Comparison of ENCODE assay signal across 20 cellular contexts in the genomic region with DNA sequence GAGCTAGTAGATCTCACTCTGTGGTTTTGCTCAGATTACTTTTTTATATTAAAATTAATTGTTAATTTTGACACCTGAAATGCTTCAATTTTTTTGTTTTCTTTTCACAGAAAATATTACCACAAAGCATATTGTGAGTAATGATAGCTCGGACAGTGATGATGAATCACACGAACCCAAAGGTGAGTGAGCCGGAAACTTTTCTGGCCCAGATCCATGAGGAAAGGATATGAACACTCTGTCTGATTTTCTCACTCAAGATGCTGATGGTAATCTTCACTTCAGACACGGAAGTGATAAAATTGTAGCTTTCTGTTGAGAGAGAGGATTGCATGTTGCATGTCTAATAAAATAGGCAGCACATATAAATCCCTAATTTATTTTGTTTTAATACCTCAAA.
DNase-seq lines count a peak whose midpoint lies in the region; ATAC-seq and TF ChIP-seq lines count a peak whose summit lies in the region.
"Had no signal": no experiment of that assay in that cellular context is flagged by ENCODE, and none has a peak within 500 bp of the region (broad histone marks: within the 10 kb centered on the region; RNA-seq: fewer than 3 reads in every experiment).

No MANE protein-coding gene starts in this region.

- H3K9me3 Mint-ChIP-seq in MCF 10A (ENCODE audit: unreplicated experiment), result peaks cover 8% of the 10 kb centered on the region
- no peaks in the 10 kb centered on the region for H3K9me3 Mint-ChIP-seq in activated T-helper 2 cell treated with anti-CD3 and anti-CD28 coated beads, Interferon-gamma antibody, Interleukin-2, Interleukin-4, amounts not matched to agents 10 μg/mL and 5 μg/mL and 100 μg/mL, durations not matched to agents 14 hours and 24 hours and 36 hours
- H3K9me3 Mint-ChIP-seq: activated CD4-positive, alpha-beta memory T cell treated with anti-CD3 and anti-CD28 coated beads for 36 hours; activated naive CD8-positive, alpha-beta T cell treated with anti-CD3 and anti-CD28 coated beads, Interleukin-2, amount 10 ng/mL, durations not matched to agents 7 days and 5 days; activated T-cell treated with anti-CD3 and anti-CD28 coated beads, Interleukin-2, amount 50 U/mL, for 72 hours; GM23338 had no signal

- no peak for TF ChIP-seq POLR2A in breast epithelium (IDR thresholded peaks at IDR 0.05)

- H3K9me3 ChIP-seq in breast epithelium (no peaks in the 10 kb centered on the region), RWPE2 (ENCODE audit: severe bottlenecking) (no peaks in the 10 kb centered on the region)
- H3K9me3 ChIP-seq: upper lobe of left lung had no signal

- POLR2A ChIA-PET in MCF 10A (lab: Yijun Ruan, JAX), result interaction anchor here (0.6 to 1.7 kb wide), 5 partner anchors 8 to 539 kb away, joined by 3 to 6 read pairs (median 4); no protein-coding TSS in a partner anchor

- H3K36me3 ChIP-seq in breast epithelium, result no peaks in the 10 kb centered on the region
- H3K36me3 ChIP-seq in RWPE2 (ENCODE audit: low read depth), result no peaks in the 10 kb centered on the region
- H3K36me3 ChIP-seq: upper lobe of left lung had no signal

- intact Hi-C loops in MCF 10A (cut with micrococcal nuclease) (no loop called here), breast epithelium (cut with DNase I; ENCODE audit: low total_unique reads) (no loop called here)
- intact Hi-C loops in activated T-helper 2 cell treated with anti-CD3 and anti-CD28 coated beads, Interferon-gamma antibody, Interleukin-2, Interleukin-4, amounts not matched to agents 10 μg/mL and 5 μg/mL and 100 μg/mL, durations not matched to agents 14 hours and 24 hours and 36 hours (cut with micrococcal nuclease), result no loop called here

- DNase-seq in MCF 10A (ENCODE audit: unreplicated experiment) (peak; percentile 97), breast epithelium (ENCODE audit: low spot score in 2 of 2) (no peak), RWPE2 (ENCODE audit: low spot score) (peak; percentile 72)
- no peak for DNase-seq in activated T-helper 2 cell treated with anti-CD3 and anti-CD28 coated beads, Interferon-gamma antibody, Interleukin-2, Interleukin-4, amounts not matched to agents 10 μg/mL and 5 μg/mL and 100 μg/mL, durations not matched to agents 14 hours and 24 hours and 36 hours (ENCODE audit: low spot score)
- DNase-seq: activated CD4-positive, alpha-beta memory T cell treated with anti-CD3 and anti-CD28 coated beads for 36 hours; activated naive CD8-positive, alpha-beta T cell treated with anti-CD3 and anti-CD28 coated beads, Interleukin-2, amount 10 ng/mL, durations not matched to agents 7 days and 5 days; activated T-cell treated with anti-CD3 and anti-CD28 coated beads, Interleukin-2, amount 50 U/mL, for 72 hours; CD4-positive, alpha-beta memory T cell; naive thymus-derived CD4-positive, alpha-beta T cell; NCI-H1694; NCI-H510A treated with DMSO at 0.1 percent for 48 hours; posterior cingulate gyrus; stimulated activated naive CD4-positive, alpha-beta T cell treated with Interleukin-2 at 50 U/mL for 16 hours; upper lobe of left lung had no signal

- TF ChIP-seq CTCF in MCF 10A (IDR thresholded peaks at IDR 0.05; ENCODE audit: unreplicated experiment) (no peak), breast epithelium (IDR thresholded peaks at IDR 0.05) (no peak), RWPE2 (IDR thresholded peaks at IDR 0.05; ENCODE audit: poor library complexity, severe bottlenecking) (no peak)

- CTCF ChIA-PET in MCF 10A (lab: Yijun Ruan, JAX), result interaction anchor here (0.9 to 1.7 kb wide), 6 partner anchors 9 to 345 kb away, joined by 3 to 7 read pairs (median 4); no protein-coding TSS in a partner anchor

- H3K4me3 Mint-ChIP-seq in MCF 10A (ENCODE audit: unreplicated experiment), result no peak overlapping the region
- no peak overlapping the region for H3K4me3 Mint-ChIP-seq in activated T-helper 2 cell treated with anti-CD3 and anti-CD28 coated beads, Interferon-gamma antibody, Interleukin-2, Interleukin-4, amounts not matched to agents 10 μg/mL and 5 μg/mL and 100 μg/mL, durations not matched to agents 14 hours and 24 hours and 36 hours (ENCODE audit: low read depth)
- H3K4me3 Mint-ChIP-seq: activated CD4-positive, alpha-beta memory T cell treated with anti-CD3 and anti-CD28 coated beads for 36 hours; activated naive CD8-positive, alpha-beta T cell treated with anti-CD3 and anti-CD28 coated beads, Interleukin-2, amount 10 ng/mL, durations not matched to agents 7 days and 5 days; activated T-cell treated with anti-CD3 and anti-CD28 coated beads, Interleukin-2, amount 50 U/mL, for 72 hours; CD4-positive, alpha-beta memory T cell; GM23338; naive thymus-derived CD4-positive, alpha-beta T cell had no signal

- H3K4me1 ChIP-seq in breast epithelium (no peaks in the 10 kb centered on the region), RWPE2 (ENCODE audit: insufficient read depth, poor library complexity, severe bottlenecking) (peaks cover 12% of the 10 kb centered on the region)
- H3K4me1 ChIP-seq: upper lobe of left lung had no signal

- H3K27ac ChIP-seq in breast epithelium, result no peak overlapping the region
- peak overlapping the region; percentile 32 for H3K27ac ChIP-seq in RWPE2 (ENCODE audit: poor library complexity, severe bottlenecking)
- H3K27ac ChIP-seq: upper lobe of left lung had no signal

- no TSS peak for BruUV-seq in MCF 10A (replicated peaks; lab: Mats Ljungman, UMichigan)

- no peaks in the 10 kb centered on the region for H3K27me3 ChIP-seq in breast epithelium
- no peaks in the 10 kb centered on the region for H3K27me3 ChIP-seq in RWPE2 (ENCODE audit: insufficient read depth, poor library complexity, severe bottlenecking)
- H3K27me3 ChIP-seq: upper lobe of left lung had no signal

- ATAC-seq in RWPE2 (ENCODE audit: low read depth) (peak; percentile 98), esophagus mucosa (peak; percentile 64), GM18858 (IDR thresholded peaks at IDR 0.05; ENCODE audit: unreplicated experiment) (no peak), HG03460 (IDR thresholded peaks at IDR 0.05; ENCODE audit: unreplicated experiment) (no peak), GM19467 (IDR thresholded peaks at IDR 0.05; ENCODE audit: unreplicated experiment) (no peak)
- ATAC-seq: activated T-cell treated with anti-CD3 and anti-CD28 coated beads, Interleukin-2, amount 50 U/mL, for 72 hours; GM23338; naive thymus-derived CD4-positive, alpha-beta T cell had no signal

- H3K4me3 ChIP-seq in breast epithelium, result no peak overlapping the region
- no peak overlapping the region for H3K4me3 ChIP-seq in RWPE2 (ENCODE audit: severe bottlenecking)
- H3K4me3 ChIP-seq: GM23338, lung, upper lobe of left lung had no signal

- H3K4me1 Mint-ChIP-seq in MCF 10A (ENCODE audit: insufficient read depth, unreplicated experiment), result peaks cover 13% of the 10 kb centered on the region
- H3K4me1 Mint-ChIP-seq in activated T-helper 2 cell treated with anti-CD3 and anti-CD28 coated beads, Interferon-gamma antibody, Interleukin-2, Interleukin-4, amounts not matched to agents 10 μg/mL and 5 μg/mL and 100 μg/mL, durations not matched to agents 14 hours and 24 hours and 36 hours (ENCODE audit: low read depth), result no peaks in the 10 kb centered on the region
- H3K4me1 Mint-ChIP-seq: activated naive CD8-positive, alpha-beta T cell treated with anti-CD3 and anti-CD28 coated beads, Interleukin-2, amount 10 ng/mL, durations not matched to agents 7 days and 5 days; CD4-positive, alpha-beta memory T cell; naive thymus-derived CD4-positive, alpha-beta T cell had no signal

- no peaks in the 10 kb centered on the region for H3K27me3 Mint-ChIP-seq in MCF 10A (ENCODE audit: insufficient read depth, unreplicated experiment)
- no peaks in the 10 kb centered on the region for H3K27me3 Mint-ChIP-seq in activated T-helper 2 cell treated with anti-CD3 and anti-CD28 coated beads, Interferon-gamma antibody, Interleukin-2, Interleukin-4, amounts not matched to agents 10 μg/mL and 5 μg/mL and 100 μg/mL, durations not matched to agents 14 hours and 24 hours and 36 hours (ENCODE audit: low read depth)
- H3K27me3 Mint-ChIP-seq: activated naive CD8-positive, alpha-beta T cell treated with anti-CD3 and anti-CD28 coated beads, Interleukin-2, amount 10 ng/mL, durations not matched to agents 7 days and 5 days; CD4-positive, alpha-beta memory T cell had no signal

- no peaks in the 10 kb centered on the region for H3K36me3 Mint-ChIP-seq in MCF 10A (ENCODE audit: insufficient read depth, unreplicated experiment)
- H3K36me3 Mint-ChIP-seq in activated T-helper 2 cell treated with anti-CD3 and anti-CD28 coated beads, Interferon-gamma antibody, Interleukin-2, Interleukin-4, amounts not matched to agents 10 μg/mL and 5 μg/mL and 100 μg/mL, durations not matched to agents 14 hours and 24 hours and 36 hours (ENCODE audit: low read depth), result peaks cover 25% of the 10 kb centered on the region
- H3K36me3 Mint-ChIP-seq: activated CD4-positive, alpha-beta memory T cell treated with anti-CD3 and anti-CD28 coated beads for 36 hours; activated naive CD8-positive, alpha-beta T cell treated with anti-CD3 and anti-CD28 coated beads, Interleukin-2, amount 10 ng/mL, durations not matched to agents 7 days and 5 days; CD4-positive, alpha-beta memory T cell; naive thymus-derived CD4-positive, alpha-beta T cell had no signal

- H3K27ac Mint-ChIP-seq in MCF 10A (ENCODE audit: low read depth, unreplicated experiment), result no peak overlapping the region
- H3K27ac Mint-ChIP-seq in activated T-helper 2 cell treated with anti-CD3 and anti-CD28 coated beads, Interferon-gamma antibody, Interleukin-2, Interleukin-4, amounts not matched to agents 10 μg/mL and 5 μg/mL and 100 μg/mL, durations not matched to agents 14 hours and 24 hours and 36 hours, result no peak overlapping the region
- H3K27ac Mint-ChIP-seq: activated CD4-positive, alpha-beta memory T cell treated with anti-CD3 and anti-CD28 coated beads for 36 hours; activated naive CD8-positive, alpha-beta T cell treated with anti-CD3 and anti-CD28 coated beads, Interleukin-2, amount 10 ng/mL, durations not matched to agents 7 days and 5 days; activated T-cell treated with anti-CD3 and anti-CD28 coated beads, Interleukin-2, amount 50 U/mL, for 72 hours; CD4-positive, alpha-beta memory T cell; GM23338; naive thymus-derived CD4-positive, alpha-beta T cell had no signal

Comparison
In these comparisons a context has a peak if more than half of its experiments do, and no peak if none do; other contexts are left out.
1. DNase-seq: peak in MCF 10A (single experiment) and RWPE2 (single experiment); none in breast epithelium (0 of 2) and activated T-helper 2 cell treated with anti-CD3 and anti-CD28 coated beads, Interferon-gamma antibody, Interleukin-2, Interleukin-4, amounts not matched to agents 10 μg/mL and 5 μg/mL and 100 μg/mL, durations not matched to agents 14 hours and 24 hours and 36 hours (single experiment).
2. ATAC-seq: peak in RWPE2 (single experiment) and esophagus mucosa (single experiment); none in GM18858 (single experiment), HG03460 (single experiment) and GM19467 (single experiment).